1 cellular context compared by ENCODE assay signal in the genomic region with DNA sequence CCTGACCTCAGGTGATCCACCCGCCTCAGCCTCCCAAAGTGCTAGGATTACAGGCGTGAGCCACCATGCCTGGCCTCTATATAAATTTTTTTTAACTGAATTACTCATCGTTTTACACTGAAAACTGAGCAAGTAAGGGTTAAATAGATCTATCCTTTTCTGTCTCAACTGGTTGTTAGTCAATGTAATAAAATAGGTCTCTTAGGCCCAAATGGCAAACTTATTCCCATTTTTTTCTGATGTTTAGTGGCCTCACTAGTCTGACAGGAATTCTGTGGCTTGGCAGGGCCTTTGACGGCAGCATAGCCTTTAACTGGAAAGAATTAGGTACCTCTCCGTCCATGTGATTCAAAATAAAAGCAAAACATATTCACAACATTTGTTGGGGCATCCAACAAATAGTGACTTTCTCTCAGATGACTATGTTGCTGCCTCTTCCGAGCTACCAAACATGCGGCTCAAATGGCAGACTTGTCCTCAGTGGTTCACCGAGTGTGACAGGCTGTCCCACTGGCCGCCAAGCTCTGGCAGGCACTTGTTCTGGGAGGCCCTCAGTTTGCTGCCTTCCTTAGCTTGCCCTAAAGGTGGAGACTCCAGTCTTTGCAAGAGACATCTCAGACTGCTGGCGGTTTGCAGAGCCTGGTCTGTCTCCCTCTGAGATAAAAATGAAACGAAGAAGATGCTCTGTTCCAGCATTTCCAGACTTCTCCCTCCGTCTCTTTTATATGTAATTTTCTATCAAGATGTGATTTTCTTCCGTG.
TF ChIP-seq lines count a peak whose summit lies in the region.

No MANE protein-coding gene starts in this region.

TF ChIP-seq in H1, 55 proteins besides CTCF, POLR2A, EP300 and RAD21:
- TF ChIP-seq TBP (IDR thresholded peaks at IDR 0.05; ENCODE audit: low read depth, low read length) (0 out of 2 replicates have a peak, but pooled peaks have one; percentile 29), TEAD4 (IDR thresholded peaks at IDR 0.05; ENCODE audit: low read depth, low read length) (no peak), SIN3A (conservative IDR thresholded peaks at IDR 0.05 in 1 of 2, IDR thresholded peaks at IDR 0.05 in 1 of 2; ENCODE audit: low read depth in 1 of 2, low read length in 2 of 2) (peak in 1 of 2 experiments; percentile 44; a peak in 1 of 4 replicates), TCF12 (IDR thresholded peaks at IDR 0.05; ENCODE audit: low read depth, low read length) (no peak)
TF ChIP-seq in H1: peak in this region for 2.
